Comparison of ENCODE assay signal across 9 cellular contexts in the genomic region with DNA sequence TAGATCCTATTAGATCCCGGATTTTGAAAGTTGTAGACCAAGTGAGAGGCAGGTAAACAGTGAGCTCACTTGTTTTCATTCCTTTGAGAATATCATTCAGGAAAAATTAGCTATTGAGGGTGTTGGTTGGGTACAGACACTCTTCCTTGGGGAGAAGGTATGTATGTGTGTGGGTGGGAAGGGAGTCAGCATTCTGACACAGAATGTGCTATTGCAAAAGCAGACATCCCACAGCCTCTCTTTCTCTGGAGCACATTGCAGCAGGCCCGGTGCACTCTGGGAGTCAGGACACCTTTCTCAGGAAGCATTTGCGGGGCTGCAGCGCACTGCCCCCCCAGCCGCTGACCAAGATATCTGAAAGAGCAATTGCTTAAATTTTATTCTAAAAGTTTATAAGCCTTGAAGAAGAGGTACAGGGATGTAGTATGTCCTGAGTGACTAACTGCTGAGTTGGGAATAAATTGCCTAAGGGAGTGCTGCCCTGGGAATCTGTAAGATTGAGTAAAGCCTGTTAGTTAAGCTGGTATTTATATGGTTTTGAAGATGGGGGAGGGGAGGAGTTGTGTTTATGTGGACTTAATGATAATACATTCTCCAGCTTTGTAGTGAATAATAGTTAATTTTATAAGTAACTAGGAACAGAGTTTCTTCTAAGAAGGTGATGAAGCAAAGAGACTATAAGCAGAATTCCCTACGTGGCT.
DNase-seq lines count a peak whose midpoint lies in the region; ATAC-seq and TF ChIP-seq lines count a peak whose summit lies in the region.
"Had no signal": no experiment of that assay in that cellular context is flagged by ENCODE, and none has a peak within 500 bp of the region (broad histone marks: within the 10 kb centered on the region; RNA-seq: fewer than 3 reads in every experiment).

No MANE protein-coding gene starts in this region.

- H3K4me3 ChIP-seq in DND-41 (ENCODE audit: low read depth in 1 of 2, low read length in 2 of 2) (no peak overlapping the region), choroid plexus epithelial cell (ENCODE audit: low read depth, low read length) (no peak overlapping the region)

- H3K36me3 ChIP-seq in DND-41 (ENCODE audit: insufficient read depth, low read length) = peaks cover 21% of the 10 kb centered on the region

- no peak overlapping the region for H3K9ac ChIP-seq in DND-41 (ENCODE audit: low read depth, low read length)

- no peak overlapping the region for H3K4me2 ChIP-seq in DND-41 (ENCODE audit: insufficient read depth, low read length)

- H3K4me1 ChIP-seq in DND-41 (ENCODE audit: insufficient read depth, low read length) = peaks cover 15% of the 10 kb centered on the region; the same call in 1 of the 2 replicates

- peaks cover 97% of the 10 kb centered on the region for H3K79me2 ChIP-seq in DND-41 (ENCODE audit: insufficient read depth, low read length)

- H3K27ac ChIP-seq in DND-41 (ENCODE audit: low read length) = 0 out of 2 replicates have a peak overlapping the region, but pooled peaks have one; percentile 10

- H4K20me1 ChIP-seq in DND-41 (ENCODE audit: insufficient read depth, low read length) = peaks cover 45% of the 10 kb centered on the region

- H2AFZ ChIP-seq in DND-41 (ENCODE audit: low read depth, low read length) = no peak overlapping the region

- ATAC-seq in DND-41 (ENCODE audit: insufficient read depth, low read depth) (no peak), GM18498 (IDR thresholded peaks at IDR 0.05; ENCODE audit: unreplicated experiment) (no peak)

- no peaks in the 10 kb centered on the region for H3K9me3 ChIP-seq in DND-41 (ENCODE audit: insufficient read depth, low read length, severe bottlenecking)

- no peaks in the 10 kb centered on the region for H3K27me3 ChIP-seq in DND-41 (ENCODE audit: insufficient read depth, low read length, poor library complexity)

- TF ChIP-seq CTCF in DND-41 (IDR thresholded peaks at IDR 0.05; ENCODE audit: borderline replicate concordance, extremely low read depth, low read length, poor library complexity, severe bottlenecking) (no peak), choroid plexus epithelial cell (conservative IDR thresholded peaks at IDR 0.05; ENCODE audit: low read depth, low read length) (no peak)

- DNase-seq in DND-41 (no peak), NCI-H226 (peak; percentile 88), choroid plexus epithelial cell (ENCODE audit: low read depth) (peak; percentile 75), nucleus accumbens (lab: John Stamatoyannopoulos, UW) (peak in 30 of 56 donors; percentile 2 to 63 (median 24)), NCI-H128 (lab: John Stamatoyannopoulos, UW; ENCODE audit: unreplicated experiment) (no peak), Kasumi-1 (lab: John Stamatoyannopoulos, UW) (no peak), retina (no peak)
- DNase-seq: stimulated activated CD4-positive, alpha-beta T cell treated with anti-CD3 and anti-CD28 coated beads, Interleukin-4, amount 100 ng/mL, for 4 hours had no signal

Comparison
In these comparisons a context has a peak if more than half of its experiments do, and no peak if none do; other contexts are left out.
1. DNase-seq: peak in NCI-H226 (single experiment), choroid plexus epithelial cell (single experiment) and nucleus accumbens (30 of 56); none in DND-41 (single experiment), NCI-H128 (single experiment), Kasumi-1 (0 of 2) and retina (single experiment).